15 cellular contexts compared by ENCODE assay signal in the genomic region with DNA sequence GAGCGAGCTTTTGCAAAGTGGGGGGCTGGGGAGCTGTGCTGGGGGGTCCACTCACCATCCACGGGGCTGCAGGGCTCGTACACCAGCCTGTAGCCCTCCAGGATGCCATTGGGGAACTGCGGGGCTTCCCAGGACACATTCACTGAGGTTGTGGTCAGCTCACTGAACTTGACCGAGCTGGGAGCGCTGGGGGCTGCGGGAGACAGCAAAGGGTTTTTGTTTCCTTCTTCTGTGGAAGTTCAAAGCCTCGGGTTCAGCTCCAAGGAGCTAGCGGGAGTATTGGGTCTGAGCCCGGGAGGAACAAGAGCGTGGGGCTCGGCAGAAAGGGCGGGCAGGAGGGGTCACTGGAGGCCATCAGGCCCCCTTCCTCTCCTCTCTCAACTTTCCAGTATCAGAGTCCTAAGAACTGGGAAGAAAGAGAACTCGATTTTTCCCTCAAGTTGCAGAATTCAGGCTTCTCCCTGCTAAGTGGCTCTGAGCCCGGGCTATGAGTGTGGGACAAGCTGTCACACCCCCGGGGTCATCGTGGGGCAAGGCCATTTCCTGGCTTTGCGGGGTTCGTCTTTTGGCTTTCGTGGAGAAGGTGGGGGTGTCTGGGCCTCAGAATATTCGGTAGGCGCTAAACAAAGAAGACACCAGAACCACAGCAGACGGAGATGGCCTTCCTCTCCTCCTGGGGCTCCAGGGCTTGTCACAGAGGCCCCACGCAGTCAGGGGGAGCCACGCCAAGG. TPM values are rescaled to one million over a fixed set of nuclear protein-coding genes. Genes with fewer than 3 reads are reported as not detected.
DNase-seq lines count a peak whose midpoint lies in the region; ATAC-seq and TF ChIP-seq lines count a peak whose summit lies in the region.
"Had no signal": no experiment of that assay in that cellular context is flagged by ENCODE, and none has a peak within 500 bp of the region (broad histone marks: within the 10 kb centered on the region; RNA-seq: fewer than 3 reads in every experiment).

No MANE protein-coding gene starts in this region.

- peak overlapping the region; percentile 31 to 86 for H3K27ac ChIP-seq in testis

- peaks cover 55% of the 10 kb centered on the region for H3K4me1 Mint-ChIP-seq in WTC11
- H3K4me1 Mint-ChIP-seq in glutamatergic neuron (ENCODE audit: low read depth, unreplicated experiment) = peaks cover 36% of the 10 kb centered on the region
- H3K4me1 Mint-ChIP-seq in nephron = peaks cover 42% of the 10 kb centered on the region
- H3K4me1 Mint-ChIP-seq: activated CD8-positive, alpha-beta memory T cell treated with anti-CD3 and anti-CD28 coated beads, Interleukin-2, amount 10 ng/mL, durations not matched to agents 7 days and 5 days; natural killer cell had no signal

- no peaks in the 10 kb centered on the region for H3K36me3 ChIP-seq in testis (ENCODE audit: low read depth, missing control alignments)
- H3K36me3 ChIP-seq: HAP-1 had no signal

- no peak for DNase-seq in WTC11 (ENCODE audit: low spot score)
- no peak for DNase-seq in glutamatergic neuron
- peak; percentile 66 for DNase-seq in testis
- no peak for DNase-seq in stimulated activated naive CD4-positive, alpha-beta T cell (lab: John Stamatoyannopoulos, UW)
- DNase-seq: activated CD8-positive, alpha-beta memory T cell treated with anti-CD3 and anti-CD28 coated beads, Interleukin-2, amount 10 ng/mL, durations not matched to agents 7 days and 5 days; DMS153; KBM-7; natural killer cell; NCI-H1417 treated with DMSO at 0.1 percent for 48 hours; small intestine had no signal

- H3K9me3 ChIP-seq in testis = no peaks in the 10 kb centered on the region
- H3K9me3 ChIP-seq: HAP-1 had no signal

- H3K4me1 ChIP-seq in testis = peaks cover 33% of the 10 kb centered on the region

- H3K36me3 Mint-ChIP-seq in WTC11 (no peaks in the 10 kb centered on the region), glutamatergic neuron (ENCODE audit: unreplicated experiment) (no peaks in the 10 kb centered on the region), nephron (ENCODE audit: low read depth) (peaks cover 7% of the 10 kb centered on the region)
- H3K36me3 Mint-ChIP-seq: activated CD8-positive, alpha-beta memory T cell treated with anti-CD3 and anti-CD28 coated beads, Interleukin-2, amount 10 ng/mL, durations not matched to agents 7 days and 5 days; natural killer cell had no signal

- H3K4me3 ChIP-seq in testis = no peak overlapping the region
- H3K4me3 ChIP-seq: HAP-1 had no signal

- CTCF ChIA-PET in WTC11 (lab: Charles Lee) = interaction anchor here (0.8 to 8.9 kb wide), 11 partner anchors 16 to 194 kb away, joined by 3 to 66 read pairs (median 4); a partner anchor contains a TSS

- ATAC-seq in WTC11 (no peak), GM18907 (IDR thresholded peaks at IDR 0.05; ENCODE audit: unreplicated experiment) (no peak), GM21619 (IDR thresholded peaks at IDR 0.05; ENCODE audit: unreplicated experiment) (no peak), GM19035 (IDR thresholded peaks at IDR 0.05; ENCODE audit: unreplicated experiment) (no peak)
- ATAC-seq: activated CD8-positive, alpha-beta memory T cell treated with anti-CD3 and anti-CD28 coated beads, Interleukin-2, amount 10 ng/mL, durations not matched to agents 7 days and 5 days; natural killer cell had no signal

- H3K27ac Mint-ChIP-seq in WTC11 = peak overlapping the region; percentile 72
- H3K27ac Mint-ChIP-seq in glutamatergic neuron (ENCODE audit: unreplicated experiment) = peak overlapping the region; percentile 94
- H3K27ac Mint-ChIP-seq in nephron = peak overlapping the region; percentile 75 to 93 (median 75)
- H3K27ac Mint-ChIP-seq: activated CD8-positive, alpha-beta memory T cell treated with anti-CD3 and anti-CD28 coated beads, Interleukin-2, amount 10 ng/mL, durations not matched to agents 7 days and 5 days; natural killer cell had no signal

- no peak for TF ChIP-seq POLR2A in testis (IDR thresholded peaks at IDR 0.05)

- H3K9me3 Mint-ChIP-seq in WTC11 (no peaks in the 10 kb centered on the region), glutamatergic neuron (ENCODE audit: unreplicated experiment) (peaks cover 18% of the 10 kb centered on the region), nephron (no peaks in the 10 kb centered on the region)
- H3K9me3 Mint-ChIP-seq: natural killer cell had no signal

- 35 to 51% methylated on average over 21 to 25 of the region's 25 CpGs for WGBS in testis, 2 donors

- H3K4me3 Mint-ChIP-seq in WTC11 = no peak overlapping the region
- H3K4me3 Mint-ChIP-seq in glutamatergic neuron (ENCODE audit: unreplicated experiment) = peak overlapping the region; percentile 30
- H3K4me3 Mint-ChIP-seq in nephron = peak overlapping the region in 2 of 3 experiments; percentile 15 to 43
- H3K4me3 Mint-ChIP-seq: activated CD8-positive, alpha-beta memory T cell treated with anti-CD3 and anti-CD28 coated beads, Interleukin-2, amount 10 ng/mL, durations not matched to agents 7 days and 5 days; natural killer cell had no signal

- no peaks in the 10 kb centered on the region for H3K27me3 Mint-ChIP-seq in WTC11 (ENCODE audit: low read depth)
- H3K27me3 Mint-ChIP-seq in glutamatergic neuron (ENCODE audit: unreplicated experiment) = peaks cover 11% of the 10 kb centered on the region
- peaks cover 8% of the 10 kb centered on the region for H3K27me3 Mint-ChIP-seq in nephron (ENCODE audit: low read depth)
- H3K27me3 Mint-ChIP-seq: activated CD8-positive, alpha-beta memory T cell treated with anti-CD3 and anti-CD28 coated beads, Interleukin-2, amount 10 ng/mL, durations not matched to agents 7 days and 5 days had no signal

- TF ChIP-seq CTCF in WTC11 (IDR thresholded peaks at IDR 0.05) = no peak
- no peak for TF ChIP-seq CTCF in glutamatergic neuron (IDR thresholded peaks at IDR 0.05; ENCODE audit: partially characterized antibody, unreplicated experiment)
- no peak for TF ChIP-seq CTCF in nephron (IDR thresholded peaks at IDR 0.05; ENCODE audit: unreplicated experiment in 3 of 3)
- TF ChIP-seq CTCF in testis (IDR thresholded peaks at IDR 0.05) = no peak

- POLR2A ChIA-PET in WTC11 (lab: Charles Lee) = interaction anchor here (2.3 kb wide), 1 partner anchor 54 kb away, joined by 8 read pairs; no protein-coding TSS in a partner anchor

- intact Hi-C loops in testis (cut with DNase I; ENCODE audit: low total_unique reads) = loop anchor here (5.0 kb wide), 1 partner anchor 108 kb away; no protein-coding TSS in a partner anchor

- H3K27me3 ChIP-seq in testis = no peaks in the 10 kb centered on the region

TF ChIP-seq in WTC11, 78 proteins besides CTCF, POLR2A, EP300 and RAD21 (continues in another document):
- TF ChIP-seq, protein P1, sequence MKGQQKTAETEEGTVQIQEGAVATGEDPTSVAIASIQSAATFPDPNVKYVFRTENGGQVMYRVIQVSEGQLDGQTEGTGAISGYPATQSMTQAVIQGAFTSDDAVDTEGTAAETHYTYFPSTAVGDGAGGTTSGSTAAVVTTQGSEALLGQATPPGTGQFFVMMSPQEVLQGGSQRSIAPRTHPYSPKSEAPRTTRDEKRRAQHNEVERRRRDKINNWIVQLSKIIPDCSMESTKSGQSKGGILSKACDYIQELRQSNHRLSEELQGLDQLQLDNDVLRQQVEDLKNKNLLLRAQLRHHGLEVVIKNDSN (CRISPR knock-in tag; IDR thresholded peaks at IDR 0.05) = no peak
- TF ChIP-seq CREM (CRISPR knock-in tag; IDR thresholded peaks at IDR 0.05) (no peak), NFATC4 (CRISPR knock-in tag; IDR thresholded peaks at IDR 0.05) (no peak), ZNF121 (CRISPR knock-in tag; IDR thresholded peaks at IDR 0.05) (no peak), RORB (CRISPR knock-in tag; IDR thresholded peaks at IDR 0.05) (no peak)
- TF ChIP-seq, protein P2, sequence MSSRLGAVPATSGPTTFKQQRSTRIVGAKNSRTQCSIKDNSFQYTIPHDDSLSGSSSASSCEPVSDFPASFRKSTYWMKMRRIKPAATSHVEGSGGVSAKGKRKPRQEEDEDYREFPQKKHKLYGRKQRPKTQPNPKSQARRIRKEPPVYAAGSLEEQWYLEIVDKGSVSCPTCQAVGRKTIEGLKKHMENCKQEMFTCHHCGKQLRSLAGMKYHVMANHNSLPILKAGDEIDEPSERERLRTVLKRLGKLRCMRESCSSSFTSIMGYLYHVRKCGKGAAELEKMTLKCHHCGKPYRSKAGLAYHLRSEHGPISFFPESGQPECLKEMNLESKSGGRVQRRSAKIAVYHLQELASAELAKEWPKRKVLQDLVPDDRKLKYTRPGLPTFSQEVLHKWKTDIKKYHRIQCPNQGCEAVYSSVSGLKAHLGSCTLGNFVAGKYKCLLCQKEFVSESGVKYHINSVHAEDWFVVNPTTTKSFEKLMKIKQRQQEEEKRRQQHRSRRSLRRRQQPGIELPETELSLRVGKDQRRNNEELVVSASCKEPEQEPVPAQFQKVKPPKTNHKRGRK (CRISPR knock-in tag; IDR thresholded peaks at IDR 0.05; ENCODE audit: borderline replicate concordance) = no peak
- TF ChIP-seq, protein P3, sequence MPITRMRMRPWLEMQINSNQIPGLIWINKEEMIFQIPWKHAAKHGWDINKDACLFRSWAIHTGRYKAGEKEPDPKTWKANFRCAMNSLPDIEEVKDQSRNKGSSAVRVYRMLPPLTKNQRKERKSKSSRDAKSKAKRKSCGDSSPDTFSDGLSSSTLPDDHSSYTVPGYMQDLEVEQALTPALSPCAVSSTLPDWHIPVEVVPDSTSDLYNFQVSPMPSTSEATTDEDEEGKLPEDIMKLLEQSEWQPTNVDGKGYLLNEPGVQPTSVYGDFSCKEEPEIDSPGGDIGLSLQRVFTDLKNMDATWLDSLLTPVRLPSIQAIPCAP (CRISPR knock-in tag; IDR thresholded peaks at IDR 0.05) = no peak

RNA-seq across cellular contexts. Expression of a gene that starts 53.6 kb away (rescaled TPM):
- total RNA-seq in WTC11 (2021) = 17.0 to 18.8 TPM (median 18.4 TPM) in 3 replicates
- 124 TPM for total RNA-seq in glutamatergic neuron (ENCODE audit: unreplicated experiment)
- total RNA-seq in testis = 100 to 1,000 TPM; 103 to 140 TPM
- polyA plus RNA-seq in testis (ENCODE audit: insufficient read depth, low read depth, low replicate concordance) = 55.9 TPM
